ENCODE assay signal across 11 cellular contexts in the genomic region with DNA sequence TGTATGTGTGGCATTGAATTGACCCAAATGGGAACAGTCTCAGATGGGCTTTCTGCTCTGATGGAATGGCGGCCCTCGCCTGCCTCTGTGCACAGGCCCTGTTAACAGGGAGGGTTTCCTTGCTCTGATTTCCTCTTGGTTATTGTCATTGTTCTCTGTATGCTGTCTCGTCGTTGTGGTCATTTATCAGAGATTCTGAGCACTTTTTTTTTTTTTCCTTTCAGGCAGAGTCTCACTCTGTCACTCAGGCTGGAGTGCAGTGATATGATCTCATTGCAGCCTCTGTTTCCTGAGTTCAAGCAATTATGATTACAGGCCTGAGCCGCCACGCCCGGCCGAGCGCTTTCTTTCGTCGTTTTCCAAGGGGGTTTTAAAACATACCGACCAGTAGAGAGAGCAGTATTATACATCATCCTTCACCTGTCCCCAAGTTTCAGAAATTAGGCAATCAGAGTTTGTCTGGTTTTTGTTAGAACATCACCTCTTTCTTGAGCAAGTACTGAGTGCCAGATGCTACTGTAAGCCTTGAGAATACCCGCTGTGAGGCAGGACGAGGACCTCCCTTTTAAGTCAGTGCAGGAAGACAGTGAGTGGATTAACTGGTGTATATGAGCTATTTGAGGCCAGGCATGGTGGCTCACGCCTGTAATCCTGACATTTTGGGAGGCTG. TPM values are rescaled to one million over a fixed set of nuclear protein-coding genes. Genes with fewer than 3 reads are reported as not detected.
DNase-seq lines count a peak whose midpoint lies in the region; ATAC-seq and TF ChIP-seq lines count a peak whose summit lies in the region.
"Had no signal": no experiment of that assay in that cellular context is flagged by ENCODE, and none has a peak within 500 bp of the region (broad histone marks: within the 10 kb centered on the region; RNA-seq: fewer than 3 reads in every experiment).

No MANE protein-coding gene starts in this region.

- DNase-seq in activated CD8-positive, alpha-beta memory T cell treated with anti-CD3 and anti-CD28 coated beads, Interleukin-2, amount 10 ng/mL, durations not matched to agents 7 days and 5 days = no peak
- DNase-seq in activated CD8-positive, alpha-beta memory T cell treated with anti-CD3 and anti-CD28 coated beads for 24 hours = no peak
- DNase-seq in WTC11 (ENCODE audit: low spot score) (no peak), right atrium auricular region (ENCODE audit: low spot score) (no peak), NCI-H1694 treated with DMSO at 0.1 percent for 48 hours (lab: John Stamatoyannopoulos, UW) (no peak), DMS 273 treated with DMSO at 0.1 percent for 48 hours (lab: John Stamatoyannopoulos, UW) (no peak), NCI-H510A treated with DMSO at 0.1 percent for 48 hours (lab: John Stamatoyannopoulos, UW) (no peak)
- DNase-seq: caudate nucleus; head of caudate nucleus; stimulated activated CD4-positive, alpha-beta T cell treated with anti-CD3 and anti-CD28 coated beads, Interleukin-4, amount 100 ng/mL, for 24 hours had no signal

- H3K4me1 Mint-ChIP-seq in activated CD8-positive, alpha-beta memory T cell treated with anti-CD3 and anti-CD28 coated beads, Interleukin-2, amount 10 ng/mL, durations not matched to agents 7 days and 5 days = peaks cover 77% of the 10 kb centered on the region
- peaks cover 29% of the 10 kb centered on the region for H3K4me1 Mint-ChIP-seq in WTC11

- WGBS in thymus = 46% methylated on average over 15 of the region's 15 CpGs

- CTCF ChIA-PET in activated CD8-positive, alpha-beta memory T cell treated with anti-CD3 and anti-CD28 coated beads, Interleukin-2, amount 10 ng/mL, durations not matched to agents 7 days and 5 days (lab: Charles Lee) = interaction anchor here (0.5 to 2.2 kb wide), 3 partner anchors 10 to 309 kb away, joined by 3 to 6 read pairs (median 3); no protein-coding TSS in a partner anchor
- CTCF ChIA-PET in WTC11 (lab: Charles Lee) = interaction anchor here (0.9 to 1.0 kb wide), 3 partner anchors 21 to 41 kb away, joined by 3 to 5 read pairs (median 3); no protein-coding TSS in a partner anchor

- H3K4me3 ChIP-seq in right atrium auricular region = no peak overlapping the region
- H3K4me3 ChIP-seq in thymus (ENCODE audit: low read length) = no peak overlapping the region

- H3K27ac Mint-ChIP-seq in activated CD8-positive, alpha-beta memory T cell treated with anti-CD3 and anti-CD28 coated beads, Interleukin-2, amount 10 ng/mL, durations not matched to agents 7 days and 5 days = peak overlapping the region; percentile 75
- H3K27ac Mint-ChIP-seq in WTC11 = peak overlapping the region; percentile 61

- no peaks in the 10 kb centered on the region for H3K36me3 ChIP-seq in right atrium auricular region
- H3K36me3 ChIP-seq in thymus (ENCODE audit: control insufficient read depth, insufficient read depth) = peaks cover under 1% of the 10 kb centered on the region

- peak overlapping the region; percentile 8 to 44 for H3K27ac ChIP-seq in right atrium auricular region
- peak overlapping the region; percentile 4 for H3K27ac ChIP-seq in thymus (ENCODE audit: low read depth)

- H3K27me3 Mint-ChIP-seq in activated CD8-positive, alpha-beta memory T cell treated with anti-CD3 and anti-CD28 coated beads, Interleukin-2, amount 10 ng/mL, durations not matched to agents 7 days and 5 days = no peaks in the 10 kb centered on the region
- no peaks in the 10 kb centered on the region for H3K27me3 Mint-ChIP-seq in WTC11 (ENCODE audit: low read depth)

- peaks cover 44% of the 10 kb centered on the region for H3K36me3 Mint-ChIP-seq in activated CD8-positive, alpha-beta memory T cell treated with anti-CD3 and anti-CD28 coated beads, Interleukin-2, amount 10 ng/mL, durations not matched to agents 7 days and 5 days
- H3K36me3 Mint-ChIP-seq in WTC11 = no peaks in the 10 kb centered on the region

- POLR2A ChIA-PET in WTC11 (lab: Charles Lee) = no interaction called here

- no peak for TF ChIP-seq CTCF in WTC11 (IDR thresholded peaks at IDR 0.05)
- TF ChIP-seq CTCF in right atrium auricular region (IDR thresholded peaks at IDR 0.05) = no peak

- ATAC-seq in activated CD8-positive, alpha-beta memory T cell treated with anti-CD3 and anti-CD28 coated beads, Interleukin-2, amount 10 ng/mL, durations not matched to agents 7 days and 5 days = no peak
- ATAC-seq in WTC11 = no peak

- peaks cover 0 to 83% of the 10 kb centered on the region in 2 donors for H3K4me1 ChIP-seq in right atrium auricular region
- H3K4me1 ChIP-seq in thymus (ENCODE audit: control insufficient read depth, insufficient read depth, low read length) = peaks cover 12% of the 10 kb centered on the region

- peak overlapping the region; percentile 47 for H3K4me3 Mint-ChIP-seq in activated CD8-positive, alpha-beta memory T cell treated with anti-CD3 and anti-CD28 coated beads, Interleukin-2, amount 10 ng/mL, durations not matched to agents 7 days and 5 days
- no peak overlapping the region for H3K4me3 Mint-ChIP-seq in WTC11

- no peaks in the 10 kb centered on the region for H3K27me3 ChIP-seq in right atrium auricular region
- H3K27me3 ChIP-seq in thymus (ENCODE audit: control insufficient read depth, insufficient read depth) = peaks cover 2% of the 10 kb centered on the region

- H3K9me3 ChIP-seq in right atrium auricular region (no peaks in the 10 kb centered on the region), thymus (ENCODE audit: control insufficient read depth) (no peaks in the 10 kb centered on the region)

- H3K9me3 Mint-ChIP-seq in activated CD8-positive, alpha-beta memory T cell treated with anti-CD3 and anti-CD28 coated beads, Interleukin-2, amount 10 ng/mL, durations not matched to agents 7 days and 5 days (ENCODE audit: low read depth) = no peaks in the 10 kb centered on the region
- no peaks in the 10 kb centered on the region for H3K9me3 Mint-ChIP-seq in WTC11

TF ChIP-seq in WTC11, 78 proteins besides CTCF, POLR2A, EP300 and RAD21 (continues in another document):
- TF ChIP-seq, protein P1, sequence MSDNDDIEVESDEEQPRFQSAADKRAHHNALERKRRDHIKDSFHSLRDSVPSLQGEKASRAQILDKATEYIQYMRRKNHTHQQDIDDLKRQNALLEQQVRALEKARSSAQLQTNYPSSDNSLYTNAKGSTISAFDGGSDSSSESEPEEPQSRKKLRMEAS (CRISPR knock-in tag; IDR thresholded peaks at IDR 0.05) = no peak
- TF ChIP-seq, protein P2, sequence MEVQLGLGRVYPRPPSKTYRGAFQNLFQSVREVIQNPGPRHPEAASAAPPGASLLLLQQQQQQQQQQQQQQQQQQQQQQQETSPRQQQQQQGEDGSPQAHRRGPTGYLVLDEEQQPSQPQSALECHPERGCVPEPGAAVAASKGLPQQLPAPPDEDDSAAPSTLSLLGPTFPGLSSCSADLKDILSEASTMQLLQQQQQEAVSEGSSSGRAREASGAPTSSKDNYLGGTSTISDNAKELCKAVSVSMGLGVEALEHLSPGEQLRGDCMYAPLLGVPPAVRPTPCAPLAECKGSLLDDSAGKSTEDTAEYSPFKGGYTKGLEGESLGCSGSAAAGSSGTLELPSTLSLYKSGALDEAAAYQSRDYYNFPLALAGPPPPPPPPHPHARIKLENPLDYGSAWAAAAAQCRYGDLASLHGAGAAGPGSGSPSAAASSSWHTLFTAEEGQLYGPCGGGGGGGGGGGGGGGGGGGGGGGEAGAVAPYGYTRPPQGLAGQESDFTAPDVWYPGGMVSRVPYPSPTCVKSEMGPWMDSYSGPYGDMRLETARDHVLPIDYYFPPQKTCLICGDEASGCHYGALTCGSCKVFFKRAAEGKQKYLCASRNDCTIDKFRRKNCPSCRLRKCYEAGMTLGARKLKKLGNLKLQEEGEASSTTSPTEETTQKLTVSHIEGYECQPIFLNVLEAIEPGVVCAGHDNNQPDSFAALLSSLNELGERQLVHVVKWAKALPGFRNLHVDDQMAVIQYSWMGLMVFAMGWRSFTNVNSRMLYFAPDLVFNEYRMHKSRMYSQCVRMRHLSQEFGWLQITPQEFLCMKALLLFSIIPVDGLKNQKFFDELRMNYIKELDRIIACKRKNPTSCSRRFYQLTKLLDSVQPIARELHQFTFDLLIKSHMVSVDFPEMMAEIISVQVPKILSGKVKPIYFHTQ (CRISPR knock-in tag; IDR thresholded peaks at IDR 0.05) = no peak
- TF ChIP-seq, protein P3, sequence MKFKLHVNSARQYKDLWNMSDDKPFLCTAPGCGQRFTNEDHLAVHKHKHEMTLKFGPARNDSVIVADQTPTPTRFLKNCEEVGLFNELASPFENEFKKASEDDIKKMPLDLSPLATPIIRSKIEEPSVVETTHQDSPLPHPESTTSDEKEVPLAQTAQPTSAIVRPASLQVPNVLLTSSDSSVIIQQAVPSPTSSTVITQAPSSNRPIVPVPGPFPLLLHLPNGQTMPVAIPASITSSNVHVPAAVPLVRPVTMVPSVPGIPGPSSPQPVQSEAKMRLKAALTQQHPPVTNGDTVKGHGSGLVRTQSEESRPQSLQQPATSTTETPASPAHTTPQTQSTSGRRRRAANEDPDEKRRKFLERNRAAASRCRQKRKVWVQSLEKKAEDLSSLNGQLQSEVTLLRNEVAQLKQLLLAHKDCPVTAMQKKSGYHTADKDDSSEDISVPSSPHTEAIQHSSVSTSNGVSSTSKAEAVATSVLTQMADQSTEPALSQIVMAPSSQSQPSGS (CRISPR knock-in tag; IDR thresholded peaks at IDR 0.05; ENCODE audit: borderline replicate concordance, low read depth) = no peak
- no peak for TF ChIP-seq NR1H2 (CRISPR knock-in tag; IDR thresholded peaks at IDR 0.05)
- TF ChIP-seq, protein P4, sequence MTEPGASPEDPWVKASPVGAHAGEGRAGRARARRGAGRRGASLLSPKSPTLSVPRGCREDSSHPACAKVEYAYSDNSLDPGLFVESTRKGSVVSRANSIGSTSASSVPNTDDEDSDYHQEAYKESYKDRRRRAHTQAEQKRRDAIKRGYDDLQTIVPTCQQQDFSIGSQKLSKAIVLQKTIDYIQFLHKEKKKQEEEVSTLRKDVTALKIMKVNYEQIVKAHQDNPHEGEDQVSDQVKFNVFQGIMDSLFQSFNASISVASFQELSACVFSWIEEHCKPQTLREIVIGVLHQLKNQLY (CRISPR knock-in tag; IDR thresholded peaks at IDR 0.05) = no peak
- no peak for TF ChIP-seq ZNF423 (CRISPR knock-in tag; IDR thresholded peaks at IDR 0.05)
- TF ChIP-seq RELA (CRISPR knock-in tag; IDR thresholded peaks at IDR 0.05; ENCODE audit: borderline replicate concordance) = no peak

RNA-seq across cellular contexts. Expression of a gene that starts 6.5 kb away (rescaled TPM):
- 100 to 1,000 TPM in 1 of 2 experiments, 10 to 100 TPM in 1; 70.8 to 103 TPM for total RNA-seq in activated CD8-positive, alpha-beta memory T cell treated with anti-CD3 and anti-CD28 coated beads, Interleukin-2, amount 10 ng/mL, durations not matched to agents 7 days and 5 days
- total RNA-seq in WTC11 (2021) (18.3 to 21.7 TPM (median 20.7 TPM) in 3 replicates), right atrium auricular region (10 to 100 TPM; 14.2 to 15.0 TPM)
- 8.9 TPM for polyA plus RNA-seq in thymus

RNA-seq across cellular contexts. Expression of a gene that starts 55.3 kb away (rescaled TPM):
- total RNA-seq in activated CD8-positive, alpha-beta memory T cell treated with anti-CD3 and anti-CD28 coated beads, Interleukin-2, amount 10 ng/mL, durations not matched to agents 7 days and 5 days = 100 to 1,000 TPM; 170 to 204 TPM
- total RNA-seq in WTC11 (2021) (300 to 361 TPM (median 304 TPM) in 3 replicates), right atrium auricular region (10 to 100 TPM; 51.4 to 66.9 TPM)
- 86.0 TPM for polyA plus RNA-seq in thymus
